Comparison of ENCODE assay signal across 29 cellular contexts in genomic region chr2:173431191-173431590, GRCh38.
"Had no signal": no experiment of that assay in that cellular context is flagged by ENCODE, and none has a peak within 500 bp of the region (broad histone marks: within the 10 kb centered on the region; RNA-seq: fewer than 3 reads in every experiment).

No MANE protein-coding gene starts in this region.

- H3K27ac ChIP-seq: breast epithelium, colonic mucosa, dorsolateral prefrontal cortex, esophagus squamous epithelium, gastrocnemius medialis, sigmoid colon, transverse colon, vagina had no signal

- H3K4me2 ChIP-seq: smooth muscle cell had no signal

- H3K9me3 Mint-ChIP-seq: activated B cell treated with CpG ODN at 0.5 μM for 24 hours; activated naive CD8-positive, alpha-beta T cell treated with anti-CD3 and anti-CD28 coated beads for 36 hours; activated T-cell treated with anti-CD3 and anti-CD28 coated beads, Interleukin-2, amount 50 U/mL, for 4 hours; activated T-helper 2 cell treated with anti-CD3 and anti-CD28 coated beads, Interferon-gamma antibody, Interleukin-2, Interleukin-4, amounts not matched to agents 10 μg/mL and 5 μg/mL and 100 μg/mL, durations not matched to agents 14 hours and 24 hours and 36 hours; central memory CD8-positive, alpha-beta T cell; effector memory CD8-positive, alpha-beta T cell; memory B cell; stimulated activated naive B cell treated with anti-CD40 and anti-IgM and Interleukin-4, amounts not matched to agents 10 μg/mL and 1 μg/mL and 100 μg/mL, for 72 hours had no signal

- H3K27me3 ChIP-seq: breast epithelium, colonic mucosa, gastrocnemius medialis, sigmoid colon, transverse colon, vagina had no signal

- H3K36me3 Mint-ChIP-seq: activated naive CD8-positive, alpha-beta T cell treated with anti-CD3 and anti-CD28 coated beads for 36 hours; stimulated activated naive B cell treated with anti-CD40 and anti-IgM and Interleukin-4, amounts not matched to agents 10 μg/mL and 1 μg/mL and 100 μg/mL, for 72 hours had no signal

- H3K9me3 ChIP-seq: breast epithelium, colonic mucosa, esophagus squamous epithelium, gastrocnemius medialis, sigmoid colon, transverse colon, vagina had no signal

- H3K4me3 Mint-ChIP-seq: activated B cell treated with CpG ODN at 0.5 μM for 24 hours; activated CD4-positive, alpha-beta T cell treated with anti-CD3 and anti-CD28 coated beads for 36 hours; activated naive CD8-positive, alpha-beta T cell treated with anti-CD3 and anti-CD28 coated beads for 36 hours; activated T-cell treated with anti-CD3 and anti-CD28 coated beads, Interleukin-2, amount 50 U/mL, for 4 hours; central memory CD8-positive, alpha-beta T cell; effector memory CD8-positive, alpha-beta T cell; memory B cell; nephron; stimulated activated naive B cell treated with anti-CD40 and anti-IgM and Interleukin-4, amounts not matched to agents 10 μg/mL and 1 μg/mL and 100 μg/mL, for 72 hours had no signal

- H3K4me1 ChIP-seq: colonic mucosa, sigmoid colon, transverse colon had no signal

- H3K4me1 Mint-ChIP-seq: central memory CD8-positive, alpha-beta T cell had no signal

- H3K36me3 ChIP-seq: breast epithelium, colonic mucosa, esophagus squamous epithelium, gastrocnemius medialis, sigmoid colon, transverse colon, vagina had no signal

- H3K4me3 ChIP-seq: breast epithelium, colonic mucosa, dorsolateral prefrontal cortex, esophagus squamous epithelium, gastrocnemius medialis, sigmoid colon, smooth muscle cell, transverse colon, vagina had no signal

- H3K27ac Mint-ChIP-seq: activated B cell treated with CpG ODN at 0.5 μM for 24 hours; activated CD4-positive, alpha-beta T cell treated with anti-CD3 and anti-CD28 coated beads for 36 hours; activated naive CD8-positive, alpha-beta T cell treated with anti-CD3 and anti-CD28 coated beads for 36 hours; activated T-helper 2 cell treated with anti-CD3 and anti-CD28 coated beads, Interferon-gamma antibody, Interleukin-2, Interleukin-4, amounts not matched to agents 10 μg/mL and 5 μg/mL and 100 μg/mL, durations not matched to agents 14 hours and 24 hours and 36 hours; effector memory CD8-positive, alpha-beta T cell; memory B cell; stimulated activated naive B cell treated with anti-CD40 and anti-IgM and Interleukin-4, amounts not matched to agents 10 μg/mL and 1 μg/mL and 100 μg/mL, for 72 hours had no signal

- DNase-seq: activated B cell treated with CpG ODN at 0.5 μM for 24 hours; activated CD4-positive, alpha-beta T cell treated with anti-CD3 and anti-CD28 coated beads for 36 hours; activated CD4-positive, alpha-beta T cell treated with anti-CD3 and anti-CD28 coated beads, Interleukin-2, amount 50 U/mL, for 4 hours; activated CD8-positive, alpha-beta memory T cell treated with anti-CD3 and anti-CD28 coated beads, Interleukin-2, amount 50 U/mL, for 48 hours; activated naive CD4-positive, alpha-beta T cell treated with Interleukin-2 at 50 U/mL for 16 hours; activated naive CD8-positive, alpha-beta T cell treated with anti-CD3 and anti-CD28 coated beads for 36 hours; activated T-cell treated with anti-CD3 and anti-CD28 coated beads, Interleukin-2, amount 50 U/mL, for 4 hours; colonic mucosa; dorsolateral prefrontal cortex; effector memory CD8-positive, alpha-beta T cell; esophagus squamous epithelium; gastrocnemius medialis; hippocampal formation; islet precursor cell; left cardiac atrium; nucleus accumbens; posterior cingulate gyrus; sigmoid colon; stimulated activated CD4-positive, alpha-beta T cell treated with anti-CD3 and anti-CD28 coated beads, Interleukin-15, amount 100 ng/mL, for 24 hours; stimulated activated CD8-positive, alpha-beta memory T cell treated with anti-CD3 and anti-CD28 coated beads, Interleukin-4, amount 100 ng/mL, for 48 hours; stimulated activated naive B cell treated with anti-CD40 and anti-IgM and Interleukin-4, amounts not matched to agents 10 μg/mL and 1 μg/mL and 100 μg/mL, for 72 hours; transverse colon had no signal
